ENCODE assay signal across 1 cellular context in genomic region chr12:12813120-12814101, GRCh38.
A peak's percentile ranks its signal among the peaks of the same experiment; 100 is the strongest.
TF ChIP-seq lines count a peak whose summit lies in the region.

TSS of gene DDX47 (plus strand) at chr12:12813346. CDS start at chr12:12813368, 22 bp downstream.

TF ChIP-seq in GM12878, 131 proteins besides CTCF, POLR2A, EP300 and RAD21 (continued from another document and continues in another):
- peak; percentile 73; the same call in 1 of the 2 replicates for TF ChIP-seq CBX5 (IDR thresholded peaks at IDR 0.05; ENCODE audit: low read depth)
- TF ChIP-seq CEBPZ (IDR thresholded peaks at IDR 0.05; ENCODE audit: low read depth, low read length) = no peak
- TF ChIP-seq IRF4 (IDR thresholded peaks at IDR 0.05; ENCODE audit: low read depth, low read length) = 0 out of 2 replicates have a peak, but pooled peaks have one; percentile 35
- TF ChIP-seq NR2C2 (IDR thresholded peaks at IDR 0.05; ENCODE audit: borderline replicate concordance, control insufficient read depth, insufficient read length, low read depth) = no peak
- TF ChIP-seq ATF2 (IDR thresholded peaks at IDR 0.05; ENCODE audit: low read length) = peak; percentile 39
- TF ChIP-seq RELA (IDR thresholded peaks at IDR 0.05; ENCODE audit: borderline replicate concordance, partially characterized antibody) = peak; percentile 86
- TF ChIP-seq TBL1XR1 (IDR thresholded peaks at IDR 0.05; ENCODE audit: low read depth, low read length) = 0 out of 2 replicates have a peak, but pooled peaks have one; percentile 61
- TF ChIP-seq HDAC6 (IDR thresholded peaks at IDR 0.05; ENCODE audit: unreplicated experiment) = no peak
- no peak; the same call in 1 of the 2 replicates for TF ChIP-seq ZNF384 (IDR thresholded peaks at IDR 0.05; ENCODE audit: borderline replicate concordance, low read depth, low read length)
- no peak for TF ChIP-seq JUNB (IDR thresholded peaks at IDR 0.05)
- TF ChIP-seq GABPA (IDR thresholded peaks at IDR 0.05; ENCODE audit: low read depth) = peak; percentile 93
- peak; percentile 58 for TF ChIP-seq NR2F1 (conservative IDR thresholded peaks at IDR 0.05)
- TF ChIP-seq SMAD1 (IDR thresholded peaks at IDR 0.05; ENCODE audit: low read depth, partially characterized antibody) = peak; percentile 24
- TF ChIP-seq MEF2B (IDR thresholded peaks at IDR 0.05; ENCODE audit: partially characterized antibody, poor library complexity, severe bottlenecking) = no peak
- TF ChIP-seq ATF3 (IDR thresholded peaks at IDR 0.05; ENCODE audit: borderline replicate concordance, extremely low read depth, low read depth, low read length) = no peak; the same call in 1 of the 2 replicates
- peak; percentile 84 for TF ChIP-seq ZBTB33 (IDR thresholded peaks at IDR 0.05)
- TF ChIP-seq PRDM15 (CRISPR knock-in tag; IDR thresholded peaks at IDR 0.05) = no peak
- TF ChIP-seq ELK1 (IDR thresholded peaks at IDR 0.05; ENCODE audit: low read depth, low read length) = peak; percentile 87
- TF ChIP-seq HDGF (IDR thresholded peaks at IDR 0.05) = no peak
- TF ChIP-seq E4F1 (IDR thresholded peaks at IDR 0.05; ENCODE audit: borderline replicate concordance, partially characterized antibody) = peak; percentile 49
- TF ChIP-seq CHD1 (IDR thresholded peaks at IDR 0.05; ENCODE audit: low read depth, low read length) = no peak
- peak; percentile 32; the same call in 1 of the 2 replicates for TF ChIP-seq BACH1 (IDR thresholded peaks at IDR 0.05; ENCODE audit: borderline replicate concordance)
- TF ChIP-seq FOXK2 (IDR thresholded peaks at IDR 0.05) = no peak
- TF ChIP-seq BRCA1 (IDR thresholded peaks at IDR 0.05; ENCODE audit: low read depth, low read length) = 0 out of 2 replicates have a peak, but pooled peaks have one; percentile 33
- TF ChIP-seq PAX8 (IDR thresholded peaks at IDR 0.05) = no peak
- no peak for TF ChIP-seq ZBED1 (IDR thresholded peaks at IDR 0.05; ENCODE audit: borderline replicate concordance)
- TF ChIP-seq HSF1 (IDR thresholded peaks at IDR 0.05; ENCODE audit: low read depth, low read length) = no peak
- peak; percentile 53; the same call in 1 of the 2 replicates for TF ChIP-seq GATAD2B (conservative IDR thresholded peaks at IDR 0.05; ENCODE audit: low read depth)
- peak; percentile 10 for TF ChIP-seq CUX1 (IDR thresholded peaks at IDR 0.05; ENCODE audit: insufficient replicate concordance, low read depth, low read length)
- peak; percentile 79; the same call in 1 of the 2 replicates for TF ChIP-seq SMARCA5 (IDR thresholded peaks at IDR 0.05)
- no peak; a peak in 1 of 4 replicates for TF ChIP-seq IKZF2 (IDR thresholded peaks at IDR 0.05)
- no peak for TF ChIP-seq HDAC2 (IDR thresholded peaks at IDR 0.05)
